ENCODE assay signal across 8 cellular contexts in the genomic region with DNA sequence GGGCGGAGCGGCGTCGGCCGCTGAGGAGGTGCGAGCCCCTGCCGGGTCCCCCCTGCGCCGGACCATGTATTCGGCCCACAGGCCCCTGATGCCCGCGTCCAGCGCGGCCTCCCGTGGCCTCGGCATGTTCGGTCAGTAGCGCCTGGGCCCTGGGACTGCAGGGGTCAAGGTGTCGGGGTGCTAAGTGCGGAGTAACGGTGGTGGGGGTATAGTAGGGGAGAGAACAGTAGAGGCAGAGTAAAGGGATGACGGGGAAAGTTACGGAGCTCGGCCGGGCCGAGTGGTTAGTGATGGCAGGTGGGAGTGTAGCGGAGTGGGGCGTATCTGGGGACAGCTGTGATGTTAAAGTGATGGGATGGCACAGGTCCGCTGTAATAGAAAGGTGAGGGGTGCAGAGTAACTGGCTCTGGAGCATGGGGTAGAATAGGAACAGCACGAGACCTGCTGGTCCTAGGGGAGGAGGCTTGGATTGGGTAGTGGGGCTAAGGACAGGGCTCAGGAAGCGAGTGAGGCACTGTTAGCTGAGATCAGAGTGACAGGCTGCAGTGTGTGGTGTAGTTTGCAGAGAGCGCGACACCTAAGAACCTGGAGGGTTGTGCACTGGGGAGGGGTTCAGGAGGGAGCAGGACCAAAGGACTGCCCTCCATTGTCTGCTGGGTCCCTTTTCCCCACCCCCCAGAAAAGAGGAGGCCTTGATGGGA. TPM values are rescaled to one million over a fixed set of nuclear protein-coding genes. Genes with fewer than 3 reads are reported as not detected.
DNase-seq lines count a peak whose midpoint lies in the region; ATAC-seq, FAIRE-seq and TF ChIP-seq lines count a peak whose summit lies in the region.

No MANE protein-coding gene starts in this region.

- no peak overlapping the region for H2AFZ ChIP-seq in GM23248

- H3K36me3 Mint-ChIP-seq in activated CD8-positive, alpha-beta T cell treated with anti-CD3 and anti-CD28 coated beads for 36 hours (ENCODE audit: low read depth): peaks cover 4% of the 10 kb centered on the region

- H3K27me3 ChIP-seq in GM23248 (replicated peaks; ENCODE audit: insufficient read depth) (no peaks in the 10 kb centered on the region), gastroesophageal sphincter (no peaks in the 10 kb centered on the region)

- no peak for FAIRE-seq in A549 (lab: Jason Lieb, UNC)
- FAIRE-seq in RCC 7860 (lab: Jason Lieb, UNC): no peak

- H3K9me3 ChIP-seq in A549 (no peaks in the 10 kb centered on the region), GM23248 (ENCODE audit: low read depth) (no peaks in the 10 kb centered on the region), gastroesophageal sphincter (no peaks in the 10 kb centered on the region)

- POLR2A ChIA-PET in A549 (lab: Yijun Ruan, JAX): no interaction called here
- POLR2A ChIA-PET in activated CD8-positive, alpha-beta T cell treated with anti-CD3 and anti-CD28 coated beads for 36 hours (lab: Charles Lee): interaction anchor here (0.9 kb wide), 1 partner anchor 17 kb away, joined by 3 read pairs; the partner anchor contains the start of gene PAFAH1B3

- H3K27ac ChIP-seq in A549: peak overlapping the region; percentile 94 to 98
- H3K27ac ChIP-seq in GM23248: no peak overlapping the region
- peak overlapping the region; percentile 11 to 99 (median 98) for H3K27ac ChIP-seq in gastroesophageal sphincter

- H3K4me2 ChIP-seq in A549 (peak overlapping the region; percentile 100), GM23248 (ENCODE audit: unreplicated experiment) (peak overlapping the region; percentile 89)

- H3K4me3 Mint-ChIP-seq in activated CD8-positive, alpha-beta T cell treated with anti-CD3 and anti-CD28 coated beads for 36 hours: peak overlapping the region; percentile 77

- CTCF ChIA-PET in A549 (lab: Yijun Ruan, JAX): interaction anchor here (0.8 to 23.7 kb wide), 4 partner anchors 15 to 176 kb away, joined by 3 to 616 read pairs (median 108); partner anchors contain the start of genes GSK3A, PAFAH1B3 and PRR19
- CTCF ChIA-PET in activated CD8-positive, alpha-beta T cell treated with anti-CD3 and anti-CD28 coated beads for 36 hours (lab: Charles Lee): interaction anchor here (0.7 to 1.9 kb wide), 4 partner anchors 10 to 161 kb away, joined by 3 to 7 read pairs (median 4); no protein-coding TSS in a partner anchor

- in situ Hi-C loops in GM23248 (cut with MboI): no loop called here

- no peaks in the 10 kb centered on the region for H4K20me1 ChIP-seq in GM23248 (ENCODE audit: insufficient read depth)

- 41% methylated on average over 23 of the region's 33 CpGs for WGBS in A549 (ENCODE audit: missing lambda C conversion rate)
- WGBS in GM23248 (ENCODE audit: low coverage in 1 of 2, low lambda C conversion rate in 2 of 2, missing lambda C conversion rate in 2 of 2), 2 experiments: 5 to 11% methylated on average over 23 to 26 of the region's 33 CpGs
- WGBS in gastroesophageal sphincter (ENCODE audit: low coverage in 1 of 2), 2 donors: 0 to 4% methylated on average over 10 to 15 of the region's 33 CpGs

- peak overlapping the region; percentile 82 for H3K9ac ChIP-seq in GM23248

- DNase-seq in A549 (ENCODE audit: low read depth in 1 of 2, low spot score in 1 of 2) (no peak), GM23248 (peak; percentile 38), retinal pigment epithelial cell (ENCODE audit: low read depth) (no peak), RCC 7860 (ENCODE audit: low spot score) (no peak), T1000 (lab: John Stamatoyannopoulos, UW) (no peak)
- DNase-seq in activated CD8-positive, alpha-beta T cell treated with anti-CD3 and anti-CD28 coated beads for 36 hours: peak; percentile 45

- intact Hi-C loops in activated CD8-positive, alpha-beta T cell treated with anti-CD3 and anti-CD28 coated beads for 36 hours (cut with micrococcal nuclease): loop anchor here (5.0 to 10.0 kb wide), 2 partner anchors 42 to 150 kb away; partner anchors contain the start of genes GSK3A and POU2F2

- no peak for TF ChIP-seq CTCF in A549 (IDR thresholded peaks at IDR 0.05)
- no peak for TF ChIP-seq CTCF in activated CD8-positive, alpha-beta T cell treated with anti-CD3 and anti-CD28 coated beads for 36 hours (IDR thresholded peaks at IDR 0.05)
- TF ChIP-seq CTCF in gastroesophageal sphincter (IDR thresholded peaks at IDR 0.05): no peak
- TF ChIP-seq CTCF in retinal pigment epithelial cell (conservative IDR thresholded peaks at IDR 0.05; ENCODE audit: low read depth, low read length): no peak

- no peaks in the 10 kb centered on the region for H3K9me3 Mint-ChIP-seq in activated CD8-positive, alpha-beta T cell treated with anti-CD3 and anti-CD28 coated beads for 36 hours

- no peaks in the 10 kb centered on the region for H3K27me3 Mint-ChIP-seq in activated CD8-positive, alpha-beta T cell treated with anti-CD3 and anti-CD28 coated beads for 36 hours

- peak overlapping the region; percentile 82 for H3K27ac Mint-ChIP-seq in activated CD8-positive, alpha-beta T cell treated with anti-CD3 and anti-CD28 coated beads for 36 hours

- H3K4me3 ChIP-seq in A549: peak overlapping the region; percentile 76
- H3K4me3 ChIP-seq in GM23248: peak overlapping the region; percentile 89
- H3K4me3 ChIP-seq in gastroesophageal sphincter: peak overlapping the region; percentile 33 to 68
- H3K4me3 ChIP-seq in retinal pigment epithelial cell (ENCODE audit: low read length): peak overlapping the region; percentile 79

- H3F3A ChIP-seq in GM23248 (ENCODE audit: insufficient read depth): peaks cover 9% of the 10 kb centered on the region

- no peak for TF ChIP-seq POLR2A in A549 (IDR thresholded peaks at IDR 0.05; ENCODE audit: low read length)
- no peak for TF ChIP-seq POLR2A in gastroesophageal sphincter (IDR thresholded peaks at IDR 0.05)

- peaks cover 47% of the 10 kb centered on the region for H3K79me2 ChIP-seq in GM23248 (ENCODE audit: insufficient read depth)

- no peaks in the 10 kb centered on the region for H3K9me2 ChIP-seq in GM23248 (ENCODE audit: insufficient read depth)

- ATAC-seq in A549 (no peak), gastroesophageal sphincter (no peak), GM18520 (IDR thresholded peaks at IDR 0.05; ENCODE audit: unreplicated experiment) (no peak)
- no peak for ATAC-seq in activated CD8-positive, alpha-beta T cell treated with anti-CD3 and anti-CD28 coated beads for 36 hours

- TF ChIP-seq RAD21 in A549 (conservative IDR thresholded peaks at IDR 0.05 in 1 of 2, IDR thresholded peaks at IDR 0.05 in 1 of 2): no peak

- peaks cover 18% of the 10 kb centered on the region for H3K4me1 Mint-ChIP-seq in activated CD8-positive, alpha-beta T cell treated with anti-CD3 and anti-CD28 coated beads for 36 hours (ENCODE audit: low read depth)

- TF ChIP-seq EP300 in A549 (IDR thresholded peaks at IDR 0.05): no peak
- no peak for TF ChIP-seq EP300 in gastroesophageal sphincter (IDR thresholded peaks at IDR 0.05)

- H3K36me3 ChIP-seq in GM23248 (ENCODE audit: low read depth) (no peaks in the 10 kb centered on the region), gastroesophageal sphincter (peaks cover 0 to 32% of the 10 kb centered on the region in 2 donors)

- H3K4me1 ChIP-seq in A549: peaks cover 48% of the 10 kb centered on the region
- H3K4me1 ChIP-seq in GM23248 (ENCODE audit: insufficient read depth): peaks cover 33% of the 10 kb centered on the region
- peaks cover 0 to 64% (median 43%) of the 10 kb centered on the region in 3 donors for H3K4me1 ChIP-seq in gastroesophageal sphincter

RNA-seq across cellular contexts. Expression of gene CIC, which starts 15.7 kb away (rescaled TPM):
- polyA plus RNA-seq in A549 (2011; rRNA removed): 7.2 and 7.7 TPM in 2 replicates
- 26.8 and 35.8 TPM in 2 replicates for polyA plus RNA-seq in A549 (2012; cell fraction: cytosol; rRNA removed)
- polyA plus RNA-seq in A549 (2012; cell fraction: nucleus; rRNA removed): 69.9 and 100.0 TPM in 2 replicates
- 46.8 to 56.4 TPM (median 53.1 TPM) in 3 replicates for polyA plus RNA-seq in A549 (2017; fragmentation: RNase III; extraction: RNeasy Plus Mini Kit Qiagen cat#74134 plus additional on column Dnase treatment)
- 7.0 and 11.0 TPM in 2 replicates for polyA minus RNA-seq in A549 (2011; rRNA and poly(A)+ RNA removed)
- 17.5 and 22.3 TPM in 2 replicates for total RNA-seq in GM23248 (2014; rRNA removed; shearing (Covaris generic))
- 7.8 and 8.3 TPM in 2 replicates for polyA plus RNA-seq in GM23248 (2016; fragmentation: Nextera tagmentation; extraction: Ambion mirVana)
- 10 to 100 TPM; 60.7 to 65.6 TPM for total RNA-seq in activated CD8-positive, alpha-beta T cell treated with anti-CD3 and anti-CD28 coated beads for 36 hours
- total RNA-seq in gastroesophageal sphincter: 10 to 100 TPM; 31.4 to 69.4 (median 49.0) TPM

RNA-seq across cellular contexts. Expression of gene PRR19, which starts 17.1 kb away (rescaled TPM):
- 1.1 and 1.3 TPM in 2 replicates for polyA plus RNA-seq in A549 (2011; rRNA removed)
- 2.7 and 3.7 TPM in 2 replicates for polyA plus RNA-seq in A549 (2012; cell fraction: cytosol; rRNA removed)
- 3.5 and 5.2 TPM in 2 replicates for polyA plus RNA-seq in A549 (2012; cell fraction: nucleus; rRNA removed)
- polyA plus RNA-seq in A549 (2017; fragmentation: RNase III; extraction: RNeasy Plus Mini Kit Qiagen cat#74134 plus additional on column Dnase treatment): 3.4 to 4.5 TPM (median 4.2 TPM) in 3 replicates
- 0.50 and 1.2 TPM in 2 replicates for polyA minus RNA-seq in A549 (2011; rRNA and poly(A)+ RNA removed)
- total RNA-seq in GM23248 (2014; rRNA removed; shearing (Covaris generic)): 1.1 TPM in 1 of 2 replicates, not detected in the other
- polyA plus RNA-seq in GM23248 (2016; fragmentation: Nextera tagmentation; extraction: Ambion mirVana): 0.84 and 1.1 TPM in 2 replicates
- under 1 TPM; 0.38 to 0.49 TPM for total RNA-seq in activated CD8-positive, alpha-beta T cell treated with anti-CD3 and anti-CD28 coated beads for 36 hours
- under 1 TPM in 1 of 4 donors, not detected in 3; 0.93 TPM for total RNA-seq in gastroesophageal sphincter

RNA-seq across cellular contexts. Expression of gene PAFAH1B3, which starts 17.6 kb away (rescaled TPM):
- 79.7 and 101 TPM in 2 replicates for polyA plus RNA-seq in A549 (2011; rRNA removed)
- polyA plus RNA-seq in A549 (2012; cell fraction: cytosol; rRNA removed): 268 and 299 TPM in 2 replicates
- polyA plus RNA-seq in A549 (2012; cell fraction: nucleus; rRNA removed): 241 and 275 TPM in 2 replicates
- polyA plus RNA-seq in A549 (2017; fragmentation: RNase III; extraction: RNeasy Plus Mini Kit Qiagen cat#74134 plus additional on column Dnase treatment): 135 to 151 TPM (median 144 TPM) in 3 replicates
- 179 and 227 TPM in 2 replicates for polyA minus RNA-seq in A549 (2011; rRNA and poly(A)+ RNA removed)
- 22.5 and 26.0 TPM in 2 replicates for total RNA-seq in GM23248 (2014; rRNA removed; shearing (Covaris generic))
- polyA plus RNA-seq in GM23248 (2016; fragmentation: Nextera tagmentation; extraction: Ambion mirVana): 19.4 and 22.1 TPM in 2 replicates
- total RNA-seq in activated CD8-positive, alpha-beta T cell treated with anti-CD3 and anti-CD28 coated beads for 36 hours: 10 to 100 TPM; 39.1 to 42.4 TPM
- 10 to 100 TPM in 1 of 4 donors, 1 to 10 TPM in 2, under 1 TPM in 1; 0.93 to 13.6 (median 5.8) TPM for total RNA-seq in gastroesophageal sphincter

RNA-seq across cellular contexts. Expression of gene TMEM145, which starts 28.3 kb away (rescaled TPM):
- polyA plus RNA-seq in A549 (2011; rRNA removed): 0.71 and 1.8 TPM in 2 replicates
- 2.9 and 3.8 TPM in 2 replicates for polyA plus RNA-seq in A549 (2012; cell fraction: cytosol; rRNA removed)
- 13.7 and 18.2 TPM in 2 replicates for polyA plus RNA-seq in A549 (2012; cell fraction: nucleus; rRNA removed)
- 3.6 to 5.1 TPM (median 4.3 TPM) in 3 replicates for polyA plus RNA-seq in A549 (2017; fragmentation: RNase III; extraction: RNeasy Plus Mini Kit Qiagen cat#74134 plus additional on column Dnase treatment)
- 6.3 and 6.9 TPM in 2 replicates for polyA minus RNA-seq in A549 (2011; rRNA and poly(A)+ RNA removed)
- total RNA-seq in GM23248 (2014; rRNA removed; shearing (Covaris generic)): not detected in 2 replicates
- not detected in 2 replicates for polyA plus RNA-seq in GM23248 (2016; fragmentation: Nextera tagmentation; extraction: Ambion mirVana)
- total RNA-seq in activated CD8-positive, alpha-beta T cell treated with anti-CD3 and anti-CD28 coated beads for 36 hours: 1 to 10 TPM; 3.0 to 3.2 TPM
- total RNA-seq in gastroesophageal sphincter: under 1 TPM in 1 of 4 donors, not detected in 3; 0.27 TPM

RNA-seq across cellular contexts. Expression of gene ERF, which starts 29.9 kb away (rescaled TPM):
- 71.9 and 103 TPM in 2 replicates for polyA plus RNA-seq in A549 (2011; rRNA removed)
- polyA plus RNA-seq in A549 (2012; cell fraction: cytosol; rRNA removed): 115 and 150 TPM in 2 replicates
- 307 and 352 TPM in 2 replicates for polyA plus RNA-seq in A549 (2012; cell fraction: nucleus; rRNA removed)
- polyA plus RNA-seq in A549 (2017; fragmentation: RNase III; extraction: RNeasy Plus Mini Kit Qiagen cat#74134 plus additional on column Dnase treatment): 107 to 123 TPM (median 120 TPM) in 3 replicates
- 113 and 120 TPM in 2 replicates for polyA minus RNA-seq in A549 (2011; rRNA and poly(A)+ RNA removed)
- total RNA-seq in GM23248 (2014; rRNA removed; shearing (Covaris generic)): 29.6 and 31.9 TPM in 2 replicates
- polyA plus RNA-seq in GM23248 (2016; fragmentation: Nextera tagmentation; extraction: Ambion mirVana): 21.2 and 24.7 TPM in 2 replicates
- total RNA-seq in activated CD8-positive, alpha-beta T cell treated with anti-CD3 and anti-CD28 coated beads for 36 hours: 10 to 100 TPM; 60.0 to 69.2 TPM
- total RNA-seq in gastroesophageal sphincter: 10 to 100 TPM; 28.4 to 46.4 (median 39.9) TPM

Comparison
In these comparisons a context has a peak if more than half of its experiments do, and no peak if none do; other contexts are left out.
1. DNase-seq: peak in GM23248 (single experiment) and activated CD8-positive, alpha-beta T cell treated with anti-CD3 and anti-CD28 coated beads for 36 hours (single experiment); none in A549 (0 of 2), retinal pigment epithelial cell (single experiment), RCC 7860 (single experiment) and T1000 (single experiment).
2. Peak in every context shown above with its lines, with median percentiles within 50 percentile points of each other: H3K4me3 ChIP-seq.